ENCODE assay signal across 31 cellular contexts in genomic region chr4:4245172-4245571, GRCh38. TPM values are rescaled to one million over a fixed set of nuclear protein-coding genes. Genes with fewer than 3 reads are reported as not detected.
DNase-seq lines count a peak whose midpoint lies in the region; ATAC-seq, FAIRE-seq and TF ChIP-seq lines count a peak whose summit lies in the region.
"Had no signal": no experiment of that assay in that cellular context is flagged by ENCODE, and none has a peak within 500 bp of the region (broad histone marks: within the 10 kb centered on the region; RNA-seq: fewer than 3 reads in every experiment).

No MANE protein-coding gene starts in this region.

- H3K4me3 Mint-ChIP-seq in stimulated activated naive CD8-positive, alpha-beta T cell treated with anti-CD3 and anti-CD28 coated beads, Interleukin-15, amount 100 ng/mL, for 72 hours: peak overlapping the region in 1 of 2 donors; percentile 7
- peak overlapping the region; percentile 56 for H3K4me3 Mint-ChIP-seq in endothelial cell (ENCODE audit: unreplicated experiment)
- H3K4me3 Mint-ChIP-seq in neural crest cell: peak overlapping the region; percentile 73

- H3K27ac ChIP-seq in osteoblast (ENCODE audit: low read depth, low read length): no peak overlapping the region
- H3K27ac ChIP-seq: A549; BLaER1 treated with 17β-estradiol and CSF1 and Interleukin-3, amounts not matched to agents 10 nM and 100 nM; SJCRH30 had no signal

- H3K4me1 ChIP-seq in osteoblast (ENCODE audit: insufficient read depth, low read length): peaks cover 15% of the 10 kb centered on the region

- H4K20me1 ChIP-seq in osteoblast (ENCODE audit: insufficient read depth, low read length): peaks cover 3% of the 10 kb centered on the region
- H4K20me1 ChIP-seq: BLaER1 treated with 17β-estradiol and CSF1 and Interleukin-3, amounts not matched to agents 10 nM and 100 nM had no signal

- no peak for DNase-seq in stimulated activated naive CD8-positive, alpha-beta T cell treated with anti-CD3 and anti-CD28 coated beads, Interleukin-15, amount 100 ng/mL, for 72 hours
- DNase-seq in stimulated activated naive CD8-positive, alpha-beta T cell treated with anti-CD3 and anti-CD28 coated beads, Interleukin-15, Interleukin-2, amounts not matched to agents 100 U/mL and 50 U/mL, for 24 hours: no peak
- DNase-seq in endothelial cell (ENCODE audit: low spot score) (no peak), neural crest cell (ENCODE audit: low read depth, low spot score) (no peak), RCC 7860 (ENCODE audit: low spot score) (no peak), osteoblast (ENCODE audit: insufficient read length, low spot score, missing footprints) (no peak), middle frontal gyrus (ENCODE audit: extremely low spot score, low spot score) (no peak)
- DNase-seq: AML-193; Caco-2; CD4-positive, alpha-beta memory T cell; HFFc6; KBM-7; NCI-H1417; NCI-H1694; NCI-H2029 treated with DMSO at 0.1 percent for 48 hours; NCI-H446 treated with DMSO at 0.1 percent for 48 hours; NCI-H526; NCI-H82; NK-92 treated with Interleukin-12 subunit alpha and Interleukin-12 subunit beta, amount 100 ng/mL, for 24 hours; PC-3; SJCRH30 had no signal

- H3K4me3 ChIP-seq in osteoblast (ENCODE audit: insufficient read depth, low read length): no peak overlapping the region
- H3K4me3 ChIP-seq: A549; BLaER1 treated with 17β-estradiol and CSF1 and Interleukin-3, amounts not matched to agents 10 nM and 100 nM; GM23338; HAP-1; SJCRH30 had no signal

- no peak overlapping the region for H3K4me2 ChIP-seq in osteoblast (ENCODE audit: insufficient read depth, low read length)
- H3K4me2 ChIP-seq: A549; BLaER1 treated with 17β-estradiol and CSF1 and Interleukin-3, amounts not matched to agents 10 nM and 100 nM; GM23338 had no signal

- no peak for ATAC-seq in stimulated activated naive CD8-positive, alpha-beta T cell treated with anti-CD3 and anti-CD28 coated beads, Interleukin-15, amount 100 ng/mL, for 72 hours
- no peak for ATAC-seq in stimulated activated naive CD8-positive, alpha-beta T cell treated with anti-CD3 and anti-CD28 coated beads, Interleukin-15, Interleukin-2, amounts not matched to agents 100 U/mL and 50 U/mL, for 24 hours
- ATAC-seq: A549, GM23338, PC-3, Right ventricle myocardium inferior had no signal

- peaks cover 17% of the 10 kb centered on the region for H3K79me2 ChIP-seq in osteoblast (ENCODE audit: insufficient read depth, low read length)

- H3K36me3 ChIP-seq in osteoblast (ENCODE audit: insufficient read depth, low read length): peaks cover 42% of the 10 kb centered on the region

- H3K4me1 Mint-ChIP-seq in stimulated activated naive CD8-positive, alpha-beta T cell treated with anti-CD3 and anti-CD28 coated beads, Interleukin-15, amount 100 ng/mL, for 72 hours: peaks cover 32% of the 10 kb centered on the region
- H3K4me1 Mint-ChIP-seq in endothelial cell (ENCODE audit: unreplicated experiment): peaks cover 20% of the 10 kb centered on the region
- H3K4me1 Mint-ChIP-seq in neural crest cell: peaks cover 32% of the 10 kb centered on the region

- no peak for TF ChIP-seq CTCF in endothelial cell (IDR thresholded peaks at IDR 0.05; ENCODE audit: unreplicated experiment)
- TF ChIP-seq CTCF in neural crest cell (conservative IDR thresholded peaks at IDR 0.05): no peak
- no peak for TF ChIP-seq CTCF in osteoblast (IDR thresholded peaks at IDR 0.05; ENCODE audit: extremely low read depth, low read depth, low read length)

- H3K9me3 Mint-ChIP-seq in stimulated activated naive CD8-positive, alpha-beta T cell treated with anti-CD3 and anti-CD28 coated beads, Interleukin-15, amount 100 ng/mL, for 72 hours: no peaks in the 10 kb centered on the region
- H3K9me3 Mint-ChIP-seq in endothelial cell (ENCODE audit: unreplicated experiment) (no peaks in the 10 kb centered on the region), neural crest cell (no peaks in the 10 kb centered on the region)
- H3K9me3 Mint-ChIP-seq: GM23338, HFFc6 had no signal

- H3K36me3 Mint-ChIP-seq in endothelial cell (ENCODE audit: low read depth, unreplicated experiment): peaks cover 21% of the 10 kb centered on the region
- peaks cover 12% of the 10 kb centered on the region for H3K36me3 Mint-ChIP-seq in neural crest cell (ENCODE audit: low read depth)

- H3K27me3 Mint-ChIP-seq in stimulated activated naive CD8-positive, alpha-beta T cell treated with anti-CD3 and anti-CD28 coated beads, Interleukin-15, amount 100 ng/mL, for 72 hours: no peaks in the 10 kb centered on the region
- H3K27me3 Mint-ChIP-seq in endothelial cell (ENCODE audit: unreplicated experiment) (peaks cover 4% of the 10 kb centered on the region), neural crest cell (ENCODE audit: low read depth) (no peaks in the 10 kb centered on the region)
- H3K27me3 Mint-ChIP-seq: CD4-positive, alpha-beta memory T cell had no signal

- H2AFZ ChIP-seq in osteoblast (ENCODE audit: low read length): no peak overlapping the region
- H2AFZ ChIP-seq: GM23338 had no signal

- H3K27me3 ChIP-seq in osteoblast (ENCODE audit: insufficient read depth, low read length): no peaks in the 10 kb centered on the region
- H3K27me3 ChIP-seq: SJCRH30 had no signal

- H3K9me3 ChIP-seq in osteoblast (ENCODE audit: low read depth, low read length): no peaks in the 10 kb centered on the region
- H3K9me3 ChIP-seq: A549, Caco-2, HAP-1, SJCRH30 had no signal

- H3K27ac Mint-ChIP-seq in stimulated activated naive CD8-positive, alpha-beta T cell treated with anti-CD3 and anti-CD28 coated beads, Interleukin-15, amount 100 ng/mL, for 72 hours: peak overlapping the region; percentile 49 to 67
- H3K27ac Mint-ChIP-seq in endothelial cell (ENCODE audit: unreplicated experiment): peak overlapping the region; percentile 43
- no peak overlapping the region for H3K27ac Mint-ChIP-seq in neural crest cell (ENCODE audit: unreplicated experiment)
- H3K27ac Mint-ChIP-seq: GM23338, HFFc6 had no signal

- FAIRE-seq in RCC 7860 (lab: Jason Lieb, UNC): no peak
- FAIRE-seq: A549, G401.6, HTR-8/SVneo had no signal

RNA-seq across cellular contexts. Expression of gene TMEM128, which starts 2.9 kb away (rescaled TPM):
- total RNA-seq in endothelial cell (ENCODE audit: unreplicated experiment) (19.8 TPM), neural crest cell (26.7 and 28.4 TPM in 2 replicates), osteoblast (21.7 and 28.3 TPM in 2 replicates)

RNA-seq across cellular contexts. Expression of gene OTOP1, which starts 18.4 kb away (rescaled TPM):
- total RNA-seq in endothelial cell (ENCODE audit: unreplicated experiment) (not detected), neural crest cell (0.33 TPM in 1 of 2 replicates, not detected in the other), osteoblast (not detected in 2 replicates)
- total RNA-seq: Caco-2; CD4-positive, alpha-beta memory T cell; GM23338; HFFc6; LHCN-M2; MCF 10A; PC-3; Right ventricle myocardium inferior; RPMI7951; SJCRH30 had no signal

RNA-seq across cellular contexts. Expression of gene LYAR, which starts 44.8 kb away (rescaled TPM):
- total RNA-seq in endothelial cell (ENCODE audit: unreplicated experiment) (13.2 TPM), neural crest cell (24.7 and 27.3 TPM in 2 replicates), osteoblast (3.5 and 4.0 TPM in 2 replicates)

RNA-seq across cellular contexts. Expression of gene ZBTB49, which starts 44.9 kb away (rescaled TPM):
- total RNA-seq in endothelial cell (ENCODE audit: unreplicated experiment) (13.3 TPM), neural crest cell (5.7 and 7.8 TPM in 2 replicates), osteoblast (5.0 and 6.2 TPM in 2 replicates)
